In genomic region chr19:47417746-47418594, GRCh38 we compare ENCODE assay signal across 8 cellular contexts. TPM values are rescaled to one million over a fixed set of nuclear protein-coding genes. Genes with fewer than 3 reads are reported as not detected.
DNase-seq lines count a peak whose midpoint lies in the region; ATAC-seq and TF ChIP-seq lines count a peak whose summit lies in the region.

No MANE protein-coding gene starts in this region.

- no peak for TF ChIP-seq POLR2A in esophagus squamous epithelium (IDR thresholded peaks at IDR 0.05)

- BruUV-seq in Calu3 (replicated peaks; lab: Mats Ljungman, UMichigan): no TSS peak

- no peaks in the 10 kb centered on the region for H3K9me3 ChIP-seq in esophagus squamous epithelium

- H3K9me3 Mint-ChIP-seq in Calu3 (ENCODE audit: low read depth, unreplicated experiment) (no peaks in the 10 kb centered on the region), progenitor cell of endocrine pancreas (ENCODE audit: low read depth) (no peaks in the 10 kb centered on the region)

- 4 to 6% methylated on average over 19 to 27 of the region's 29 CpGs for WGBS in esophagus squamous epithelium, 2 donors

- peak overlapping the region in 1 of 4 donors; percentile 68 for H3K27ac ChIP-seq in esophagus squamous epithelium

- no peaks in the 10 kb centered on the region for H3K36me3 ChIP-seq in esophagus squamous epithelium

- CTCF ChIA-PET in Calu3 (lab: Charles Lee): no interaction called here

- H3K27me3 Mint-ChIP-seq in Calu3 (ENCODE audit: unreplicated experiment) (peaks cover 100% of the 10 kb centered on the region), progenitor cell of endocrine pancreas (peaks cover 61% of the 10 kb centered on the region)

- H3K4me3 Mint-ChIP-seq in Calu3 (ENCODE audit: low read depth, unreplicated experiment) (peak overlapping the region; percentile 1), progenitor cell of endocrine pancreas (ENCODE audit: low read depth) (peak overlapping the region; percentile 61)

- peaks cover 12% of the 10 kb centered on the region for H3K36me3 Mint-ChIP-seq in Calu3 (ENCODE audit: insufficient read depth, unreplicated experiment)
- H3K36me3 Mint-ChIP-seq in progenitor cell of endocrine pancreas (ENCODE audit: insufficient read depth): no peaks in the 10 kb centered on the region

- no peak for DNase-seq in Calu3
- peak; percentile 21 for DNase-seq in NCI-H69 (lab: John Stamatoyannopoulos, UW)
- no peak for DNase-seq in esophagus squamous epithelium (lab: John Stamatoyannopoulos, UW)
- DNase-seq in progenitor cell of endocrine pancreas (ENCODE audit: low spot score, unreplicated experiment): no peak
- DNase-seq in head of caudate nucleus: no peak
- DNase-seq in NCI-H345 treated with DMSO at 0.1 percent for 48 hours (lab: John Stamatoyannopoulos, UW; ENCODE audit: unreplicated experiment): no peak

- intact Hi-C loops in Calu3 (cut with micrococcal nuclease; ENCODE audit: unreplicated experiment) (no loop called here), esophagus squamous epithelium (cut with DNase I) (no loop called here), head of caudate nucleus (cut with DNase I) (no loop called here)

- H3K4me1 ChIP-seq in esophagus squamous epithelium: peaks cover 7 to 44% (median 12%) of the 10 kb centered on the region in 3 donors

- H3K27ac Mint-ChIP-seq in Calu3 (ENCODE audit: unreplicated experiment): no peak overlapping the region
- peak overlapping the region; percentile 5 for H3K27ac Mint-ChIP-seq in progenitor cell of endocrine pancreas

- H3K27me3 ChIP-seq in esophagus squamous epithelium: peaks cover 0 to 97% (median 22%) of the 10 kb centered on the region in 4 donors

- H3K4me3 ChIP-seq in esophagus squamous epithelium: peak overlapping the region in 3 of 4 donors; percentile 41 to 69 (median 53)

- H3K4me1 Mint-ChIP-seq in Calu3 (ENCODE audit: low read depth, unreplicated experiment) (peaks cover 43% of the 10 kb centered on the region), progenitor cell of endocrine pancreas (ENCODE audit: low read depth) (peaks cover 19% of the 10 kb centered on the region)

- TF ChIP-seq CTCF in Calu3 (IDR thresholded peaks at IDR 0.05; ENCODE audit: unreplicated experiment) (no peak), esophagus squamous epithelium (IDR thresholded peaks at IDR 0.05) (no peak), progenitor cell of endocrine pancreas (IDR thresholded peaks at IDR 0.05; ENCODE audit: unreplicated experiment) (no peak)

- ATAC-seq in GM18858 (IDR thresholded peaks at IDR 0.05; ENCODE audit: unreplicated experiment): no peak
- ATAC-seq in HG03025 (IDR thresholded peaks at IDR 0.05; ENCODE audit: low FRiP score, unreplicated experiment): no peak

RNA-seq across cellular contexts. Expression of gene MEIS3, which starts 1.4 kb away (rescaled TPM):
- total RNA-seq in Calu3 (2022) (0.87 and 2.0 TPM in 2 replicates), esophagus squamous epithelium (10 to 100 TPM in 1 of 4 donors, 1 to 10 TPM in 3; 1.0 to 13.5 (median 3.9) TPM), progenitor cell of endocrine pancreas (25.5 and 30.8 TPM in 2 replicates)

RNA-seq across cellular contexts. Expression of gene SLC8A2, which starts 53.7 kb away (rescaled TPM):
- total RNA-seq in Calu3 (2022): 0.12 and 0.33 TPM in 2 replicates
- 1 to 10 TPM in 2 of 4 donors, under 1 TPM in 1, not detected in 1; 0.08 to 5.0 (median 3.6) TPM for total RNA-seq in esophagus squamous epithelium
- total RNA-seq in progenitor cell of endocrine pancreas: 1.2 and 1.4 TPM in 2 replicates
